In genomic region chrX:130285710-130286109, GRCh38 we compare ENCODE assay signal across 26 cellular contexts.
"Had no signal": no experiment of that assay in that cellular context is flagged by ENCODE, and none has a peak within 500 bp of the region (broad histone marks: within the 10 kb centered on the region; RNA-seq: fewer than 3 reads in every experiment).

No MANE protein-coding gene starts in this region.

- H3K36me3 Mint-ChIP-seq: natural killer cell treated with Interleukin-12 subunit alpha and Interleukin-12 subunit beta and Interleukin-15 and Interleukin-18, amount 100 ng/mL, for 72 hours; stimulated activated effector memory CD8-positive, alpha-beta T cell treated with anti-CD3 and anti-CD28 coated beads, Interleukin-12 subunit alpha, Interleukin-12 subunit beta, amount 100 ng/mL, for 72 hours; stimulated activated naive B cell treated with anti-CD40 and anti-IgM and Interleukin-4, amounts not matched to agents 10 μg/mL and 1 μg/mL and 100 μg/mL, for 72 hours had no signal

- H3K4me1 ChIP-seq: pancreas, psoas muscle, right lobe of liver, sigmoid colon, stomach, thyroid gland, tibial nerve, upper lobe of left lung, vagina had no signal

- H3K27ac ChIP-seq: neutrophil, pancreas, psoas muscle, right lobe of liver, sigmoid colon, stomach, thoracic aorta, thyroid gland, tibial nerve, upper lobe of left lung, vagina had no signal

- H3K27me3 Mint-ChIP-seq: stimulated activated naive CD8-positive, alpha-beta T cell treated with anti-CD3 and anti-CD28 coated beads, Interleukin-15, Interleukin-2, amounts not matched to agents 100 ng/mL and 50 ng/mL, for 24 hours had no signal

- ATAC-seq: natural killer cell treated with Interleukin-12 subunit alpha and Interleukin-12 subunit beta and Interleukin-15 and Interleukin-18, amount 100 ng/mL, for 72 hours; pancreas; psoas muscle; right cardiac atrium; right lobe of liver; stimulated activated effector memory CD8-positive, alpha-beta T cell treated with anti-CD3 and anti-CD28 coated beads, Interleukin-12 subunit alpha, Interleukin-12 subunit beta, amount 100 ng/mL, for 72 hours; stimulated activated naive B cell treated with anti-CD40 and anti-IgM and Interleukin-4, amounts not matched to agents 10 μg/mL and 1 μg/mL and 100 μg/mL, for 72 hours had no signal

- H3K36me3 ChIP-seq: neutrophil, pancreas, right lobe of liver, sigmoid colon, stomach, thoracic aorta, thyroid gland, tibial nerve, upper lobe of left lung, vagina had no signal

- H3K27ac Mint-ChIP-seq: natural killer cell treated with Interleukin-12 subunit alpha and Interleukin-12 subunit beta and Interleukin-15 and Interleukin-18, amount 100 ng/mL, for 72 hours; nephron progenitor cell; stimulated activated effector memory CD8-positive, alpha-beta T cell treated with anti-CD3 and anti-CD28 coated beads, Interleukin-12 subunit alpha, Interleukin-12 subunit beta, amount 100 ng/mL, for 72 hours; stimulated activated naive B cell treated with anti-CD40 and anti-IgM and Interleukin-4, amounts not matched to agents 10 μg/mL and 1 μg/mL and 100 μg/mL, for 72 hours; stimulated activated naive CD8-positive, alpha-beta T cell treated with anti-CD3 and anti-CD28 coated beads, Interleukin-15, Interleukin-2, amounts not matched to agents 100 ng/mL and 50 ng/mL, for 24 hours had no signal

- H3K4me3 ChIP-seq: pancreas, psoas muscle, right lobe of liver, sigmoid colon, stomach, thoracic aorta, thyroid gland, tibial nerve, upper lobe of left lung, vagina had no signal

- H3K4me3 Mint-ChIP-seq: natural killer cell treated with Interleukin-12 subunit alpha and Interleukin-12 subunit beta and Interleukin-15 and Interleukin-18, amount 100 ng/mL, for 72 hours; nephron progenitor cell; neural crest cell; stimulated activated effector memory CD8-positive, alpha-beta T cell treated with anti-CD3 and anti-CD28 coated beads, Interleukin-12 subunit alpha, Interleukin-12 subunit beta, amount 100 ng/mL, for 72 hours; stimulated activated naive B cell treated with anti-CD40 and anti-IgM and Interleukin-4, amounts not matched to agents 10 μg/mL and 1 μg/mL and 100 μg/mL, for 72 hours; stimulated activated naive CD8-positive, alpha-beta T cell treated with anti-CD3 and anti-CD28 coated beads, Interleukin-15, Interleukin-2, amounts not matched to agents 100 ng/mL and 50 ng/mL, for 24 hours had no signal

- H3K9me3 ChIP-seq: neutrophil, pancreas, psoas muscle, right lobe of liver, sigmoid colon, stomach, thoracic aorta, thyroid gland, tibial nerve, upper lobe of left lung, vagina had no signal

- FAIRE-seq: pancreas, small intestine, urothelium cell line had no signal

- DNase-seq: nephron progenitor cell; nucleus accumbens; pancreas; psoas muscle; right cardiac atrium; right lobe of liver; sigmoid colon; small intestine; stimulated activated CD4-positive, alpha-beta T cell treated with anti-CD3 and anti-CD28 coated beads, Interleukin-15, amount 100 ng/mL, for 24 hours; stimulated activated CD4-positive, alpha-beta T cell treated with anti-CD3 and anti-CD28 coated beads, Interleukin-2, amount 100 ng/mL, for 24 hours; stimulated activated CD4-positive, alpha-beta T cell treated with anti-CD3 and anti-CD28 coated beads, Interleukin-2, amount 100 ng/mL, for 48 hours; stimulated activated CD4-positive, alpha-beta T cell treated with anti-CD3 and anti-CD28 coated beads, Interleukin-4, amount 100 ng/mL, for 24 hours; stimulated activated naive B cell treated with anti-CD40 and anti-IgM and Interleukin-4, amounts not matched to agents 10 μg/mL and 1 μg/mL and 100 μg/mL, for 72 hours; stimulated activated naive CD4-positive, alpha-beta T cell treated with Interleukin-2 at 50 U/mL for 16 hours; stomach; thyroid gland; upper lobe of left lung had no signal

- H3K27me3 ChIP-seq: neutrophil, pancreas, right lobe of liver, sigmoid colon, stomach, thyroid gland, tibial nerve, upper lobe of left lung, vagina had no signal

- H3K9me3 Mint-ChIP-seq: natural killer cell treated with Interleukin-12 subunit alpha and Interleukin-12 subunit beta and Interleukin-15 and Interleukin-18, amount 100 ng/mL, for 72 hours; stimulated activated effector memory CD8-positive, alpha-beta T cell treated with anti-CD3 and anti-CD28 coated beads, Interleukin-12 subunit alpha, Interleukin-12 subunit beta, amount 100 ng/mL, for 72 hours; stimulated activated naive B cell treated with anti-CD40 and anti-IgM and Interleukin-4, amounts not matched to agents 10 μg/mL and 1 μg/mL and 100 μg/mL, for 72 hours; stimulated activated naive CD8-positive, alpha-beta T cell treated with anti-CD3 and anti-CD28 coated beads, Interleukin-15, Interleukin-2, amounts not matched to agents 100 ng/mL and 50 ng/mL, for 24 hours had no signal

- H3K4me1 Mint-ChIP-seq: stimulated activated effector memory CD8-positive, alpha-beta T cell treated with anti-CD3 and anti-CD28 coated beads, Interleukin-12 subunit alpha, Interleukin-12 subunit beta, amount 100 ng/mL, for 72 hours; stimulated activated naive B cell treated with anti-CD40 and anti-IgM and Interleukin-4, amounts not matched to agents 10 μg/mL and 1 μg/mL and 100 μg/mL, for 72 hours had no signal
